ENCODE assay signal across 19 cellular contexts in genomic region chr16:31872201-31872600, GRCh38. TPM values are rescaled to one million over a fixed set of nuclear protein-coding genes. Genes with fewer than 3 reads are reported as not detected.
DNase-seq lines count a peak whose midpoint lies in the region; ATAC-seq lines count a peak whose summit lies in the region.
"Had no signal": no experiment of that assay in that cellular context is flagged by ENCODE, and none has a peak within 500 bp of the region (broad histone marks: within the 10 kb centered on the region; RNA-seq: fewer than 3 reads in every experiment).

No MANE protein-coding gene starts in this region.

- no peak overlapping the region for H3K4me3 ChIP-seq in CD8-positive, alpha-beta memory T cell (ENCODE audit: low read length)
- no peak overlapping the region for H3K4me3 ChIP-seq in neuronal stem cell (ENCODE audit: low read length in 2 of 2)
- H3K4me3 ChIP-seq: lung, smooth muscle cell, suprapubic skin had no signal

- H3K4ac ChIP-seq in neuronal stem cell (ENCODE audit: low read length) = no peak overlapping the region

- ATAC-seq in activated CD8-positive, alpha-beta memory T cell treated with anti-CD3 and anti-CD28 coated beads, Interleukin-2, amount 10 ng/mL, durations not matched to agents 7 days and 5 days = no peak
- no peak for ATAC-seq in activated naive CD8-positive, alpha-beta T cell treated with anti-CD3 and anti-CD28 coated beads, Interleukin-2, amount 50 U/mL, for 24 hours
- ATAC-seq in HG03378 (IDR thresholded peaks at IDR 0.05; ENCODE audit: unreplicated experiment) = no peak

- no peak overlapping the region for H2BK120ac ChIP-seq in neuronal stem cell (ENCODE audit: low read depth, low read length)

- H3K18ac ChIP-seq in neuronal stem cell (ENCODE audit: low read length) = no peak overlapping the region

- H3K36me3 Mint-ChIP-seq in activated CD8-positive, alpha-beta memory T cell treated with anti-CD3 and anti-CD28 coated beads, Interleukin-2, amount 10 ng/mL, durations not matched to agents 7 days and 5 days = peaks cover 49% of the 10 kb centered on the region
- H3K36me3 Mint-ChIP-seq in CD8-positive, alpha-beta memory T cell = peaks cover 0 to 27% (median 0%) of the 10 kb centered on the region in 3 donors
- H3K36me3 Mint-ChIP-seq in activated naive CD8-positive, alpha-beta T cell treated with anti-CD3 and anti-CD28 coated beads, Interleukin-2, amount 50 U/mL, for 24 hours (ENCODE audit: low read depth) = peaks cover 32% of the 10 kb centered on the region

- H3K4me3 Mint-ChIP-seq in activated CD8-positive, alpha-beta memory T cell treated with anti-CD3 and anti-CD28 coated beads, Interleukin-2, amount 10 ng/mL, durations not matched to agents 7 days and 5 days = no peak overlapping the region
- peak overlapping the region in 3 of 7 donors; percentile 3 to 72 (median 25) for H3K4me3 Mint-ChIP-seq in CD8-positive, alpha-beta memory T cell
- no peak overlapping the region for H3K4me3 Mint-ChIP-seq in activated naive CD8-positive, alpha-beta T cell treated with anti-CD3 and anti-CD28 coated beads, Interleukin-2, amount 50 U/mL, for 24 hours

- no peaks in the 10 kb centered on the region for H3K27me3 Mint-ChIP-seq in activated CD8-positive, alpha-beta memory T cell treated with anti-CD3 and anti-CD28 coated beads, Interleukin-2, amount 10 ng/mL, durations not matched to agents 7 days and 5 days
- no peaks in the 10 kb centered on the region for H3K27me3 Mint-ChIP-seq in CD8-positive, alpha-beta memory T cell
- peaks cover 4% of the 10 kb centered on the region for H3K27me3 Mint-ChIP-seq in activated naive CD8-positive, alpha-beta T cell treated with anti-CD3 and anti-CD28 coated beads, Interleukin-2, amount 50 U/mL, for 24 hours

- H3K23ac ChIP-seq in neuronal stem cell (ENCODE audit: low read depth, low read length, poor library complexity) = peak overlapping the region; percentile 25

- no peaks in the 10 kb centered on the region for H3K36me3 ChIP-seq in CD8-positive, alpha-beta memory T cell (ENCODE audit: insufficient read depth, low read length)
- peaks cover 0 to 18% of the 10 kb centered on the region in 2 donors for H3K36me3 ChIP-seq in neuronal stem cell (replicated peaks in 1 of 2; ENCODE audit: control insufficient read depth in 2 of 2, insufficient read depth in 2 of 2, low read length in 2 of 2)
- H3K36me3 ChIP-seq: suprapubic skin had no signal

- POLR2A ChIA-PET in CD8-positive, alpha-beta memory T cell (lab: Charles Lee) = interaction anchor here (1.4 kb wide), 1 partner anchor 159 kb away, joined by 8 read pairs; a partner anchor contains a TSS

- H2BK5ac ChIP-seq in neuronal stem cell (ENCODE audit: low read length) = no peak overlapping the region

- H4K8ac ChIP-seq in neuronal stem cell (ENCODE audit: low read depth, low read length) = no peak overlapping the region

- no peak overlapping the region for H3K4me2 ChIP-seq in neuronal stem cell (ENCODE audit: insufficient read depth, low read length, poor library complexity, severe bottlenecking)
- H3K4me2 ChIP-seq: smooth muscle cell had no signal

- CTCF ChIA-PET in activated CD8-positive, alpha-beta memory T cell treated with anti-CD3 and anti-CD28 coated beads, Interleukin-2, amount 10 ng/mL, durations not matched to agents 7 days and 5 days (lab: Charles Lee) = interaction anchor here (3.6 kb wide), 1 partner anchor 412 kb away, joined by 19 read pairs; the partner anchor contains the start of gene ARMC5
- CTCF ChIA-PET in CD8-positive, alpha-beta memory T cell (lab: Charles Lee) = interaction anchor here (0.8 to 1.7 kb wide), 2 partner anchors 10 to 12 kb away, joined by 3 to 6 read pairs; no protein-coding TSS in a partner anchor

- H3K9me3 ChIP-seq in CD8-positive, alpha-beta memory T cell (ENCODE audit: low read length) = no peaks in the 10 kb centered on the region
- H3K9me3 ChIP-seq in neuronal stem cell (replicated peaks in 1 of 2; ENCODE audit: control insufficient read depth in 2 of 2, insufficient read depth in 1 of 2, low read depth in 1 of 2, low read length in 2 of 2) = peaks cover 0 to 11% of the 10 kb centered on the region in 2 donors
- H3K9me3 ChIP-seq: suprapubic skin had no signal

- no peak overlapping the region for H4K91ac ChIP-seq in neuronal stem cell (ENCODE audit: low read depth, low read length, poor library complexity)

- H3K9ac ChIP-seq in neuronal stem cell (ENCODE audit: low read depth, low read length, poor library complexity) = no peak overlapping the region

- no peak overlapping the region for H3K14ac ChIP-seq in neuronal stem cell (ENCODE audit: low read length)

- no peak for DNase-seq in activated CD8-positive, alpha-beta memory T cell treated with anti-CD3 and anti-CD28 coated beads, Interleukin-2, amount 10 ng/mL, durations not matched to agents 7 days and 5 days
- DNase-seq in activated CD8-positive, alpha-beta memory T cell treated with anti-CD3 and anti-CD28 coated beads for 24 hours = no peak
- no peak for DNase-seq in CD8-positive, alpha-beta memory T cell
- DNase-seq in activated naive CD8-positive, alpha-beta T cell treated with anti-CD3 and anti-CD28 coated beads, Interleukin-2, amount 50 U/mL, for 24 hours = no peak
- DNase-seq in neuronal stem cell (ENCODE audit: low spot score) = no peak
- no peak for DNase-seq in 8988T
- no peak for DNase-seq in superior temporal gyrus (ENCODE audit: extremely low spot score)
- DNase-seq: activated CD4-positive, CD25-positive, alpha-beta regulatory T cell; activated CD8-positive, alpha-beta memory T cell treated with anti-CD3 and anti-CD28 coated beads, Interleukin-2, amount 50 U/mL, for 48 hours; cortex of kidney; DMS79; islet precursor cell; NCI-H1694; NCI-H748 treated with DMSO at 0.1 percent for 48 hours; stimulated activated CD4-positive, alpha-beta T cell treated with anti-CD3 and anti-CD28 coated beads, Interleukin-4, amount 100 ng/mL, for 1 hour had no signal

- peaks cover 3% of the 10 kb centered on the region for H3K9me3 Mint-ChIP-seq in activated CD8-positive, alpha-beta memory T cell treated with anti-CD3 and anti-CD28 coated beads, Interleukin-2, amount 10 ng/mL, durations not matched to agents 7 days and 5 days (ENCODE audit: low read depth)
- H3K9me3 Mint-ChIP-seq in CD8-positive, alpha-beta memory T cell = no peaks in the 10 kb centered on the region
- H3K9me3 Mint-ChIP-seq in activated naive CD8-positive, alpha-beta T cell treated with anti-CD3 and anti-CD28 coated beads, Interleukin-2, amount 50 U/mL, for 24 hours = no peaks in the 10 kb centered on the region

- H2BK15ac ChIP-seq in neuronal stem cell (ENCODE audit: low read length) = no peak overlapping the region

- no peak overlapping the region for H2AK5ac ChIP-seq in neuronal stem cell (ENCODE audit: low read depth, low read length)

- no peak overlapping the region for H2BK12ac ChIP-seq in neuronal stem cell (ENCODE audit: low read length)

- H3K4me1 Mint-ChIP-seq in activated CD8-positive, alpha-beta memory T cell treated with anti-CD3 and anti-CD28 coated beads, Interleukin-2, amount 10 ng/mL, durations not matched to agents 7 days and 5 days = peaks cover 74% of the 10 kb centered on the region
- H3K4me1 Mint-ChIP-seq in CD8-positive, alpha-beta memory T cell = peaks cover 72 to 85% (median 79%) of the 10 kb centered on the region in 3 donors
- peaks cover 75% of the 10 kb centered on the region for H3K4me1 Mint-ChIP-seq in activated naive CD8-positive, alpha-beta T cell treated with anti-CD3 and anti-CD28 coated beads, Interleukin-2, amount 50 U/mL, for 24 hours

- H3K79me1 ChIP-seq in neuronal stem cell (ENCODE audit: low read depth, low read length) = no peaks in the 10 kb centered on the region

- H3K27me3 ChIP-seq in CD8-positive, alpha-beta memory T cell (ENCODE audit: insufficient read depth, low read length, poor library complexity, severe bottlenecking) = no peaks in the 10 kb centered on the region
- H3K27me3 ChIP-seq in neuronal stem cell (ENCODE audit: control insufficient read depth in 3 of 3, insufficient read depth in 3 of 3, low read depth in 1 of 3, low read length in 3 of 3) = peaks cover 0 to 3% (median 0%) of the 10 kb centered on the region in 3 experiments
- H3K27me3 ChIP-seq: suprapubic skin had no signal

- WGBS in neuronal stem cell (ENCODE audit: extremely low coverage in 2 of 2, insufficient read length in 2 of 2, insufficient replicate concordance in 1 of 2), 2 donors = no CpG with 5 or more reads among the region's 6 CpGs

- peak overlapping the region; percentile 17 for H3K27ac Mint-ChIP-seq in activated CD8-positive, alpha-beta memory T cell treated with anti-CD3 and anti-CD28 coated beads, Interleukin-2, amount 10 ng/mL, durations not matched to agents 7 days and 5 days
- peak overlapping the region in 6 of 8 donors; percentile 47 to 99 (median 72) for H3K27ac Mint-ChIP-seq in CD8-positive, alpha-beta memory T cell
- H3K27ac Mint-ChIP-seq in activated naive CD8-positive, alpha-beta T cell treated with anti-CD3 and anti-CD28 coated beads, Interleukin-2, amount 50 U/mL, for 24 hours = peak overlapping the region; percentile 99

- peak overlapping the region; percentile 36 for H2AFZ ChIP-seq in neuronal stem cell (ENCODE audit: low read length)

- no peak overlapping the region for H3K27ac ChIP-seq in CD8-positive, alpha-beta memory T cell (ENCODE audit: low read depth, low read length)
- no peak overlapping the region for H3K27ac ChIP-seq in neuronal stem cell (replicated peaks; ENCODE audit: low read length)
- H3K27ac ChIP-seq: suprapubic skin had no signal

- H3K4me1 ChIP-seq in CD8-positive, alpha-beta memory T cell (ENCODE audit: insufficient read depth, low read length) = peaks cover 61% of the 10 kb centered on the region
- peaks cover 10 to 13% of the 10 kb centered on the region in 2 donors for H3K4me1 ChIP-seq in neuronal stem cell (ENCODE audit: control insufficient read depth in 2 of 2, insufficient read depth in 1 of 2, low read depth in 1 of 2, low read length in 2 of 2)

RNA-seq across cellular contexts. Expression of gene ZNF267, which starts 1.4 kb away (rescaled TPM):
- total RNA-seq in activated CD8-positive, alpha-beta memory T cell treated with anti-CD3 and anti-CD28 coated beads, Interleukin-2, amount 10 ng/mL, durations not matched to agents 7 days and 5 days = 10 to 100 TPM; 54.1 to 64.1 TPM
- 10 to 100 TPM; 89.0 to 89.7 TPM for total RNA-seq in CD8-positive, alpha-beta memory T cell
- polyA plus RNA-seq in CD8-positive, alpha-beta memory T cell = 15.5 TPM
- polyA plus RNA-seq in neuronal stem cell (2013, experiment 1 of 2) = 4.7 TPM
- polyA plus RNA-seq in neuronal stem cell (2013, experiment 2 of 2) = 4.7 TPM

Comparison
In these comparisons a context has a peak if more than half of its experiments do, and no peak if none do; other contexts are left out.
1. H3K27ac Mint-ChIP-seq: peak in every context shown above with its lines; median percentile 99 in activated naive CD8-positive, alpha-beta T cell treated with anti-CD3 and anti-CD28 coated beads, Interleukin-2, amount 50 U/mL, for 24 hours; 72 in CD8-positive, alpha-beta memory T cell; 17 in activated CD8-positive, alpha-beta memory T cell treated with anti-CD3 and anti-CD28 coated beads, Interleukin-2, amount 10 ng/mL, durations not matched to agents 7 days and 5 days.